ENCODE assay signal across 15 cellular contexts in the genomic region with DNA sequence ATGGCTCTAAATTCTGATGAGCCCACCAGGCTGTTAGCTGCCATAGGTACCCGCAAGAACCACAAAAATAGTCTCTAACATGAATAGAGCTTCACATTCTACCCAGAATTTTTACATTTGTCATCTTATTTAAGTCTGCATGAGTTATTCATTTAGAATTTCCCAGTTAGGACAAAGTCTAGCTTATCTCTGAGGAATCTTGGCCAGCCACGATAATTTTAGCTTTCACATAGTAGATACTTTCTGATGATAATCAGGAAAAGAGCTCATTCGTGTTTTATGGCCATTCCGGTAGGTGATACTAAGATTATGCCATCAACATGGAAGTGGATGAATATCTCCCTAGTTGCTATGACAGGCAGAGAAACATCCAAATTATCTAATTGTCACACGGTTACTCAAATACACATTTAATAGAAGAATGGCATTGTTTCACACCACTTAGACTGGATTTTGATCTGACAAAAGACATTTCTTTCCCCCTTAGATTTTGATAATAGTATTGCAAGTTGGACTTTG.
A peak's percentile ranks its signal among the peaks of the same experiment; 100 is the strongest.
DNase-seq lines count a peak whose midpoint lies in the region; ATAC-seq lines count a peak whose summit lies in the region.
"Had no signal": no experiment of that assay in that cellular context is flagged by ENCODE, and none has a peak within 500 bp of the region (broad histone marks: within the 10 kb centered on the region; RNA-seq: fewer than 3 reads in every experiment).

No MANE protein-coding gene starts in this region.

- no peaks in the 10 kb centered on the region for H3K79me1 ChIP-seq in mesendoderm (ENCODE audit: low read length)

- H2BK5ac ChIP-seq in mesendoderm (ENCODE audit: low read length) = no peak overlapping the region

- no peaks in the 10 kb centered on the region for H3K36me3 ChIP-seq in mesendoderm (ENCODE audit: control insufficient read depth, insufficient read depth, low read length)
- H3K36me3 ChIP-seq: SJCRH30 had no signal

- no peak overlapping the region for H3K4me3 ChIP-seq in mesendoderm (ENCODE audit: low read length)
- H3K4me3 ChIP-seq: SJCRH30 had no signal

- WGBS in mesendoderm (ENCODE audit: extremely low coverage, insufficient coverage, low lambda C conversion rate) = no CpG with 5 or more reads among the region's 5 CpGs

- DNase-seq in M059J (ENCODE audit: low read depth) (peak; percentile 82), astrocyte of the hippocampus (ENCODE audit: low read depth, low spot score) (peak; percentile 27), mesendoderm (no peak), glomerular visceral epithelial cell (ENCODE audit: extremely low spot score) (no peak)
- no peak for DNase-seq in activated CD8-positive, alpha-beta memory T cell treated with anti-CD3 and anti-CD28 coated beads for 24 hours
- DNase-seq in activated CD4-positive, alpha-beta T cell treated with anti-CD3 and anti-CD28 coated beads, Interleukin-2, amount 50 U/mL, for 4 hours = no peak
- DNase-seq: DMS53, H9, NCI-H1105 treated with DMSO at 0.1 percent for 48 hours, NCI-H187 treated with DMSO at 0.1 percent for 48 hours, OCI-M1, SJCRH30 had no signal

- no peak overlapping the region for H3K9ac ChIP-seq in mesendoderm (ENCODE audit: low read length)

- no peak overlapping the region for H4K8ac ChIP-seq in mesendoderm (ENCODE audit: low read depth, low read length)

- H3K56ac ChIP-seq in mesendoderm (ENCODE audit: low read length) = no peak overlapping the region

- no peak overlapping the region for H4K5ac ChIP-seq in mesendoderm (ENCODE audit: low read length)

- no peak overlapping the region for H2BK15ac ChIP-seq in mesendoderm (replicated peaks; ENCODE audit: low read depth)

- no peak overlapping the region for H3K18ac ChIP-seq in mesendoderm (ENCODE audit: low read length)

- no peak overlapping the region for H3K4ac ChIP-seq in mesendoderm (ENCODE audit: low read depth, low read length)

- no peaks in the 10 kb centered on the region for H3K4me1 ChIP-seq in mesendoderm (ENCODE audit: control insufficient read depth, low read depth, low read length)
- H3K4me1 ChIP-seq: SJCRH30 had no signal

- H2BK120ac ChIP-seq in mesendoderm (ENCODE audit: low read depth, low read length) = peak overlapping the region; percentile 56

- no peak overlapping the region for H3K4me2 ChIP-seq in mesendoderm (ENCODE audit: low read length)

- H2AK5ac ChIP-seq in mesendoderm (ENCODE audit: low read length) = no peak overlapping the region

- no peak for ATAC-seq in HG03108 (IDR thresholded peaks at IDR 0.05; ENCODE audit: unreplicated experiment)

- no peaks in the 10 kb centered on the region for H3K27me3 ChIP-seq in mesendoderm (ENCODE audit: insufficient read depth, low read length, poor library complexity)
- H3K27me3 ChIP-seq: SJCRH30 had no signal

- no peak overlapping the region for H3K23ac ChIP-seq in mesendoderm (ENCODE audit: low read length)

- H3K27ac ChIP-seq in mesendoderm (ENCODE audit: low read depth, low read length) = no peak overlapping the region
- H3K27ac ChIP-seq: HL-60, RWPE1, SJCRH30 had no signal

- H3K79me2 ChIP-seq in mesendoderm (ENCODE audit: control insufficient read depth, insufficient read depth, low read length) = no peaks in the 10 kb centered on the region

Comparison
In these comparisons a context has a peak if more than half of its experiments do, and no peak if none do; other contexts are left out.
1. DNase-seq: peak in M059J (single experiment) and astrocyte of the hippocampus (single experiment); none in mesendoderm (single experiment), activated CD8-positive, alpha-beta memory T cell treated with anti-CD3 and anti-CD28 coated beads for 24 hours (single experiment), activated CD4-positive, alpha-beta T cell treated with anti-CD3 and anti-CD28 coated beads, Interleukin-2, amount 50 U/mL, for 4 hours (0 of 2) and glomerular visceral epithelial cell (single experiment).